Comparison of ENCODE assay signal across 22 cellular contexts in genomic region chr18:23568739-23569138, GRCh38.
"Had no signal": no experiment of that assay in that cellular context is flagged by ENCODE, and none has a peak within 500 bp of the region (broad histone marks: within the 10 kb centered on the region; RNA-seq: fewer than 3 reads in every experiment).

No MANE protein-coding gene starts in this region.

- H3K4me3 ChIP-seq: adrenal gland, ascending aorta, esophagus squamous epithelium, gastroesophageal sphincter, mucosa of descending colon, spleen, upper lobe of right lung had no signal

- H3K27ac ChIP-seq: ascending aorta, brain microvascular endothelial cell, gastroesophageal sphincter, upper lobe of right lung had no signal

- DNase-seq: activated CD4-positive, alpha-beta T cell treated with anti-CD3 and anti-CD28 coated beads, Interleukin-2, amount 10 ng/mL, durations not matched to agents 24 days and 14 days; activated CD8-positive, alpha-beta T cell treated with anti-CD3 and anti-CD28 coated beads, Interleukin-2, amount 10 ng/mL, durations not matched to agents 7 days and 5 days; adrenal gland; brain microvascular endothelial cell; central memory CD4-positive, alpha-beta T cell; effector memory CD4-positive, alpha-beta T cell; esophagus squamous epithelium; head of caudate nucleus; left colon; mesenchymal stem cell; mucosa of descending colon; retina; spleen; stimulated activated CD4-positive, alpha-beta T cell treated with anti-CD3 and anti-CD28 coated beads, Interleukin-4, amount 100 ng/mL, for 1 hour; stimulated activated naive CD4-positive, alpha-beta T cell treated with Interleukin-2 at 50 U/mL for 16 hours; T-helper 2 cell; upper lobe of right lung had no signal

- H3K27me3 ChIP-seq: adrenal gland, ascending aorta, brain microvascular endothelial cell, esophagus squamous epithelium, gastroesophageal sphincter, spleen, upper lobe of right lung had no signal

- ATAC-seq: activated CD4-positive, CD25-positive, alpha-beta regulatory T cell treated with anti-CD3 and anti-CD28 coated beads, Interleukin-2, amount 50 U/mL, for 24 hours; activated CD8-positive, alpha-beta T cell treated with anti-CD3 and anti-CD28 coated beads, Interleukin-2, amount 10 ng/mL, durations not matched to agents 7 days and 5 days; activated naive CD4-positive, alpha-beta T cell treated with anti-CD3 and anti-CD28 coated beads, Interleukin-2, amount 50 U/mL, for 72 hours; activated T-helper 17 cell treated with anti-CD3 and anti-CD28 coated beads, Interleukin-2, amount 50 U/mL, for 72 hours; gastroesophageal sphincter; left colon; mucosa of descending colon; upper lobe of right lung had no signal

- H3K4me1 ChIP-seq: ascending aorta had no signal

- H3K9me3 ChIP-seq: adrenal gland, ascending aorta, esophagus squamous epithelium, gastroesophageal sphincter, mucosa of descending colon, spleen, upper lobe of right lung had no signal
